In genomic region chr17:57939797-57940196, GRCh38 we compare ENCODE assay signal across 8 cellular contexts. TPM values are rescaled to one million over a fixed set of nuclear protein-coding genes. Genes with fewer than 3 reads are reported as not detected.
DNase-seq lines count a peak whose midpoint lies in the region; ATAC-seq and TF ChIP-seq lines count a peak whose summit lies in the region.

No MANE protein-coding gene starts in this region.

- intact Hi-C loops in CD14-positive monocyte (cut with micrococcal nuclease) = no loop called here
- intact Hi-C loops in dendritic cell treated with granulocyte-macrophage colony-stimulating factor and Interleukin-4, amounts not matched to agents 40 ng/mL and 50 ng/mL, for 4 days (cut with micrococcal nuclease) = loop anchor here (2.0 kb wide), 1 partner anchor 15 kb away; the partner anchor contains the start of gene CUEDC1
- intact Hi-C loops in activated T-helper 2 cell treated with anti-CD3 and anti-CD28 coated beads, Interferon-gamma antibody, Interleukin-2, Interleukin-4, amounts not matched to agents 10 μg/mL and 5 μg/mL and 100 μg/mL, durations not matched to agents 14 hours and 24 hours and 36 hours (cut with micrococcal nuclease) = loop anchor here (10.0 kb wide), 1 partner anchor 55 kb away; no protein-coding TSS in a partner anchor

- peak overlapping the region; percentile 21 to 84 (median 79) for H3K27ac Mint-ChIP-seq in CD14-positive monocyte
- peak overlapping the region; percentile 25 for H3K27ac Mint-ChIP-seq in dendritic cell treated with granulocyte-macrophage colony-stimulating factor and Interleukin-4, amounts not matched to agents 40 ng/mL and 50 ng/mL, for 4 days
- no peak overlapping the region for H3K27ac Mint-ChIP-seq in activated T-helper 2 cell treated with anti-CD3 and anti-CD28 coated beads, Interferon-gamma antibody, Interleukin-2, Interleukin-4, amounts not matched to agents 10 μg/mL and 5 μg/mL and 100 μg/mL, durations not matched to agents 14 hours and 24 hours and 36 hours

- peaks cover 2 to 8% (median 3%) of the 10 kb centered on the region in 3 donors for H3K27me3 Mint-ChIP-seq in CD14-positive monocyte (ENCODE audit: low read depth in 3 of 3)
- no peaks in the 10 kb centered on the region for H3K27me3 Mint-ChIP-seq in dendritic cell treated with granulocyte-macrophage colony-stimulating factor and Interleukin-4, amounts not matched to agents 40 ng/mL and 50 ng/mL, for 4 days
- H3K27me3 Mint-ChIP-seq in activated T-helper 2 cell treated with anti-CD3 and anti-CD28 coated beads, Interferon-gamma antibody, Interleukin-2, Interleukin-4, amounts not matched to agents 10 μg/mL and 5 μg/mL and 100 μg/mL, durations not matched to agents 14 hours and 24 hours and 36 hours (ENCODE audit: low read depth) = peaks cover 17% of the 10 kb centered on the region

- DNase-seq in CD14-positive monocyte (ENCODE audit: low spot score) = peak; percentile 75
- DNase-seq in NCI-H2196 (lab: John Stamatoyannopoulos, UW; ENCODE audit: unreplicated experiment) = peak; percentile 84
- peak; percentile 18 for DNase-seq in stimulated activated naive CD8-positive, alpha-beta T cell treated with anti-CD3 and anti-CD28 coated beads, Interleukin-15, Interleukin-2, amounts not matched to agents 100 U/mL and 50 U/mL, for 24 hours
- DNase-seq in ureter (ENCODE audit: low spot score) = no peak
- no peak for DNase-seq in activated T-helper 2 cell treated with anti-CD3 and anti-CD28 coated beads, Interferon-gamma antibody, Interleukin-2, Interleukin-4, amounts not matched to agents 10 μg/mL and 5 μg/mL and 100 μg/mL, durations not matched to agents 14 hours and 24 hours and 36 hours (ENCODE audit: low spot score)

- H3K4me1 Mint-ChIP-seq in CD14-positive monocyte = peaks cover 62% of the 10 kb centered on the region
- peaks cover 85% of the 10 kb centered on the region for H3K4me1 Mint-ChIP-seq in dendritic cell treated with granulocyte-macrophage colony-stimulating factor and Interleukin-4, amounts not matched to agents 40 ng/mL and 50 ng/mL, for 4 days (ENCODE audit: low read depth)
- H3K4me1 Mint-ChIP-seq in activated T-helper 2 cell treated with anti-CD3 and anti-CD28 coated beads, Interferon-gamma antibody, Interleukin-2, Interleukin-4, amounts not matched to agents 10 μg/mL and 5 μg/mL and 100 μg/mL, durations not matched to agents 14 hours and 24 hours and 36 hours (ENCODE audit: low read depth) = peaks cover 12% of the 10 kb centered on the region

- peaks cover 3 to 9% of the 10 kb centered on the region in 2 donors for H3K36me3 Mint-ChIP-seq in CD14-positive monocyte
- H3K36me3 Mint-ChIP-seq in dendritic cell treated with granulocyte-macrophage colony-stimulating factor and Interleukin-4, amounts not matched to agents 40 ng/mL and 50 ng/mL, for 4 days (ENCODE audit: low read depth) = peaks cover 6% of the 10 kb centered on the region
- H3K36me3 Mint-ChIP-seq in activated T-helper 2 cell treated with anti-CD3 and anti-CD28 coated beads, Interferon-gamma antibody, Interleukin-2, Interleukin-4, amounts not matched to agents 10 μg/mL and 5 μg/mL and 100 μg/mL, durations not matched to agents 14 hours and 24 hours and 36 hours (ENCODE audit: low read depth) = no peaks in the 10 kb centered on the region

- peak; percentile 57 for ATAC-seq in GM19035 (IDR thresholded peaks at IDR 0.05; ENCODE audit: unreplicated experiment)
- peak; percentile 76 for ATAC-seq in HG03103 (IDR thresholded peaks at IDR 0.05; ENCODE audit: low read depth, unreplicated experiment)
- ATAC-seq in stimulated activated naive CD8-positive, alpha-beta T cell treated with anti-CD3 and anti-CD28 coated beads, Interleukin-15, Interleukin-2, amounts not matched to agents 100 U/mL and 50 U/mL, for 24 hours = peak; percentile 41

- no peak for TF ChIP-seq CTCF in CD14-positive monocyte (IDR thresholded peaks at IDR 0.05)

- peak overlapping the region; percentile 34 to 46 for H3K4me3 Mint-ChIP-seq in CD14-positive monocyte
- H3K4me3 Mint-ChIP-seq in dendritic cell treated with granulocyte-macrophage colony-stimulating factor and Interleukin-4, amounts not matched to agents 40 ng/mL and 50 ng/mL, for 4 days = no peak overlapping the region
- no peak overlapping the region for H3K4me3 Mint-ChIP-seq in activated T-helper 2 cell treated with anti-CD3 and anti-CD28 coated beads, Interferon-gamma antibody, Interleukin-2, Interleukin-4, amounts not matched to agents 10 μg/mL and 5 μg/mL and 100 μg/mL, durations not matched to agents 14 hours and 24 hours and 36 hours (ENCODE audit: low read depth)

- no peaks in the 10 kb centered on the region for H3K9me3 Mint-ChIP-seq in CD14-positive monocyte
- no peaks in the 10 kb centered on the region for H3K9me3 Mint-ChIP-seq in dendritic cell treated with granulocyte-macrophage colony-stimulating factor and Interleukin-4, amounts not matched to agents 40 ng/mL and 50 ng/mL, for 4 days
- H3K9me3 Mint-ChIP-seq in activated T-helper 2 cell treated with anti-CD3 and anti-CD28 coated beads, Interferon-gamma antibody, Interleukin-2, Interleukin-4, amounts not matched to agents 10 μg/mL and 5 μg/mL and 100 μg/mL, durations not matched to agents 14 hours and 24 hours and 36 hours = no peaks in the 10 kb centered on the region

RNA-seq across cellular contexts. Expression of gene CUEDC1, which starts 15.4 kb away (rescaled TPM):
- polyA plus RNA-seq in CD14-positive monocyte = 1 to 10 TPM; 4.2 to 4.3 TPM
- total RNA-seq in ureter = 36.9 TPM
- 0.30 and 0.34 TPM in 2 replicates for total RNA-seq in activated T-helper 2 cell treated with anti-CD3 and anti-CD28 coated beads, Interferon-gamma antibody, Interleukin-2, Interleukin-4, amounts not matched to agents 10 μg/mL and 5 μg/mL and 100 μg/mL, durations not matched to agents 14 hours and 24 hours and 36 hours

RNA-seq across cellular contexts. Expression of gene VEZF1, which starts 48.3 kb away (rescaled TPM):
- polyA plus RNA-seq in CD14-positive monocyte = 10 to 100 TPM; 28.3 to 40.1 TPM
- total RNA-seq in ureter = 75.6 TPM
- 37.1 and 38.7 TPM in 2 replicates for total RNA-seq in activated T-helper 2 cell treated with anti-CD3 and anti-CD28 coated beads, Interferon-gamma antibody, Interleukin-2, Interleukin-4, amounts not matched to agents 10 μg/mL and 5 μg/mL and 100 μg/mL, durations not matched to agents 14 hours and 24 hours and 36 hours

Comparison
In these comparisons a context has a peak if more than half of its experiments do, and no peak if none do; other contexts are left out.
1. DNase-seq: peak in CD14-positive monocyte (single experiment), NCI-H2196 (single experiment) and stimulated activated naive CD8-positive, alpha-beta T cell treated with anti-CD3 and anti-CD28 coated beads, Interleukin-15, Interleukin-2, amounts not matched to agents 100 U/mL and 50 U/mL, for 24 hours (single experiment); none in ureter (single experiment) and activated T-helper 2 cell treated with anti-CD3 and anti-CD28 coated beads, Interferon-gamma antibody, Interleukin-2, Interleukin-4, amounts not matched to agents 10 μg/mL and 5 μg/mL and 100 μg/mL, durations not matched to agents 14 hours and 24 hours and 36 hours (single experiment).
2. H3K4me3 Mint-ChIP-seq: peak in CD14-positive monocyte (2 of 2); none in dendritic cell treated with granulocyte-macrophage colony-stimulating factor and Interleukin-4, amounts not matched to agents 40 ng/mL and 50 ng/mL, for 4 days (single experiment) and activated T-helper 2 cell treated with anti-CD3 and anti-CD28 coated beads, Interferon-gamma antibody, Interleukin-2, Interleukin-4, amounts not matched to agents 10 μg/mL and 5 μg/mL and 100 μg/mL, durations not matched to agents 14 hours and 24 hours and 36 hours (single experiment).
3. RNA of gene CUEDC1, which starts 15.4 kb away (total RNA-seq): 36.9 TPM in ureter (single experiment); 0.30 to 0.34 TPM in activated T-helper 2 cell treated with anti-CD3 and anti-CD28 coated beads, Interferon-gamma antibody, Interleukin-2, Interleukin-4, amounts not matched to agents 10 μg/mL and 5 μg/mL and 100 μg/mL, durations not matched to agents 14 hours and 24 hours and 36 hours; every median in the first group is over 10 times any median in the second.
4. intact Hi-C loops: an anchor here in dendritic cell treated with granulocyte-macrophage colony-stimulating factor and Interleukin-4, amounts not matched to agents 40 ng/mL and 50 ng/mL, for 4 days (2.0 kb wide) and activated T-helper 2 cell treated with anti-CD3 and anti-CD28 coated beads, Interferon-gamma antibody, Interleukin-2, Interleukin-4, amounts not matched to agents 10 μg/mL and 5 μg/mL and 100 μg/mL, durations not matched to agents 14 hours and 24 hours and 36 hours (10.0 kb wide); none called in CD14-positive monocyte.
5. Peak in every context shown above with its lines, with median percentiles within 50 percentile points of each other: ATAC-seq.